10 cellular contexts compared by ENCODE assay signal in genomic region chr4:113435893-113436292, GRCh38.
DNase-seq lines count a peak whose midpoint lies in the region; ATAC-seq and TF ChIP-seq lines count a peak whose summit lies in the region.
"Had no signal": no experiment of that assay in that cellular context is flagged by ENCODE, and none has a peak within 500 bp of the region (broad histone marks: within the 10 kb centered on the region; RNA-seq: fewer than 3 reads in every experiment).

No MANE protein-coding gene starts in this region.

- H2BK120ac ChIP-seq in mesenchymal stem cell (ENCODE audit: low read depth, low read length), result no peak overlapping the region

- H3K4me3 ChIP-seq in AG10803 (ENCODE audit: low read length) (no peak overlapping the region), mesenchymal stem cell (ENCODE audit: insufficient read depth in 1 of 2, low read depth in 1 of 2, low read length in 2 of 2) (peak overlapping the region in 1 of 2 experiments; percentile 38)

- H3K9me3 ChIP-seq in mesenchymal stem cell (ENCODE audit: control insufficient read depth, low read length), result peaks cover 5% of the 10 kb centered on the region

- no peak overlapping the region for H3K14ac ChIP-seq in mesenchymal stem cell (ENCODE audit: low read length in 2 of 2)

- no peak overlapping the region for H2BK5ac ChIP-seq in mesenchymal stem cell (ENCODE audit: low read depth, low read length, poor library complexity, severe bottlenecking)

- H3K4me1 ChIP-seq in mesenchymal stem cell (ENCODE audit: control insufficient read depth, insufficient read depth, low read depth, low read length), result no peaks in the 10 kb centered on the region

- H3K27ac ChIP-seq in mesenchymal stem cell (ENCODE audit: low read length, poor library complexity, severe bottlenecking), result peak overlapping the region; percentile 64

- H3K9ac ChIP-seq in mesenchymal stem cell (ENCODE audit: low read length), result peak overlapping the region; percentile 82

- no peak overlapping the region for H2AK5ac ChIP-seq in mesenchymal stem cell (ENCODE audit: low read length, severe bottlenecking)

- H3K4me2 ChIP-seq in mesenchymal stem cell (ENCODE audit: low read length, poor library complexity, severe bottlenecking), result no peak overlapping the region

- no peak overlapping the region for H4K8ac ChIP-seq in mesenchymal stem cell (ENCODE audit: low read length)

- H3K79me1 ChIP-seq in mesenchymal stem cell (replicated peaks; ENCODE audit: low read length, poor library complexity, severe bottlenecking), result no peaks in the 10 kb centered on the region

- no peak for TF ChIP-seq CTCF in AG10803 (conservative IDR thresholded peaks at IDR 0.05; ENCODE audit: low read length)
- TF ChIP-seq CTCF in HFFc6 (IDR thresholded peaks at IDR 0.05), result no peak

- peak overlapping the region in 1 of 2 experiments; percentile 20 for H3K4ac ChIP-seq in mesenchymal stem cell (ENCODE audit: low read depth in 1 of 2, low read length in 2 of 2)

- DNase-seq in AG10803 (ENCODE audit: low read depth) (peak; percentile 90), HFFc6 (peak; percentile 67), mesenchymal stem cell (peak; percentile 87), NCI-H82 (lab: John Stamatoyannopoulos, UW) (no peak), NCI-H510A (lab: John Stamatoyannopoulos, UW) (no peak)
- DNase-seq in central memory CD4-positive, alpha-beta T cell, result peak; percentile 2
- DNase-seq in activated T-cell treated with anti-CD3 and anti-CD28 coated beads, Interleukin-2, amount 50 U/mL, for 72 hours, result no peak
- DNase-seq: activated B cell treated with CpG ODN at 0.5 μM for 24 hours; naive thymus-derived CD8-positive, alpha-beta T cell had no signal

- H3K27me3 Mint-ChIP-seq in HFFc6 (ENCODE audit: insufficient read depth), result no peaks in the 10 kb centered on the region; the same call in 1 of the 2 replicates
- peaks cover 19% of the 10 kb centered on the region for H3K27me3 Mint-ChIP-seq in activated T-cell treated with anti-CD3 and anti-CD28 coated beads, Interleukin-2, amount 50 U/mL, for 72 hours (ENCODE audit: low read depth)

- no peaks in the 10 kb centered on the region for H3K36me3 ChIP-seq in mesenchymal stem cell (ENCODE audit: control insufficient read depth in 1 of 2, insufficient read depth in 2 of 2, low read depth in 1 of 2, low read length in 2 of 2)

- ATAC-seq in GM21576 (IDR thresholded peaks at IDR 0.05; ENCODE audit: unreplicated experiment), result no peak
- no peak for ATAC-seq in activated T-cell treated with anti-CD3 and anti-CD28 coated beads, Interleukin-2, amount 50 U/mL, for 72 hours (replicated peaks in 1 of 2)
- ATAC-seq: naive thymus-derived CD8-positive, alpha-beta T cell had no signal

- H3K18ac ChIP-seq in mesenchymal stem cell (ENCODE audit: low read depth in 1 of 2, low read length in 2 of 2), result no peak overlapping the region

- H4K91ac ChIP-seq in mesenchymal stem cell (ENCODE audit: low read length), result no peak overlapping the region

- no peaks in the 10 kb centered on the region; the same call in 1 of the 2 replicates for H3K36me3 Mint-ChIP-seq in HFFc6 (ENCODE audit: low read depth)
- peaks cover 0 to 5% of the 10 kb centered on the region in 2 donors for H3K36me3 Mint-ChIP-seq in activated T-cell treated with anti-CD3 and anti-CD28 coated beads, Interleukin-2, amount 50 U/mL, for 72 hours (ENCODE audit: insufficient read depth in 2 of 2)
- H3K36me3 Mint-ChIP-seq: naive thymus-derived CD8-positive, alpha-beta T cell had no signal

- 5% methylated on average over 6 of the region's 7 CpGs for WGBS in mesenchymal stem cell

- peak overlapping the region; percentile 82 for H3K27ac Mint-ChIP-seq in HFFc6
- no peak overlapping the region for H3K27ac Mint-ChIP-seq in activated T-cell treated with anti-CD3 and anti-CD28 coated beads, Interleukin-2, amount 50 U/mL, for 72 hours
- H3K27ac Mint-ChIP-seq: activated B cell treated with CpG ODN at 0.5 μM for 24 hours; naive thymus-derived CD8-positive, alpha-beta T cell had no signal

- peaks cover 53% of the 10 kb centered on the region for H3K4me1 Mint-ChIP-seq in HFFc6 (ENCODE audit: low read depth)
- H3K4me1 Mint-ChIP-seq in activated T-cell treated with anti-CD3 and anti-CD28 coated beads, Interleukin-2, amount 50 U/mL, for 72 hours (ENCODE audit: low read depth), result peaks cover 15% of the 10 kb centered on the region
- H3K4me1 Mint-ChIP-seq: activated B cell treated with CpG ODN at 0.5 μM for 24 hours had no signal

- H2BK15ac ChIP-seq in mesenchymal stem cell (ENCODE audit: low read depth, poor library complexity, severe bottlenecking), result no peak overlapping the region

- H3K4me3 Mint-ChIP-seq in HFFc6, result peak overlapping the region; percentile 64
- no peak overlapping the region for H3K4me3 Mint-ChIP-seq in activated T-cell treated with anti-CD3 and anti-CD28 coated beads, Interleukin-2, amount 50 U/mL, for 72 hours
- H3K4me3 Mint-ChIP-seq: activated B cell treated with CpG ODN at 0.5 μM for 24 hours; naive thymus-derived CD8-positive, alpha-beta T cell had no signal

- H3K27me3 ChIP-seq in mesenchymal stem cell (ENCODE audit: control insufficient read depth in 1 of 2, insufficient read depth in 1 of 2, low read length in 2 of 2), result no peaks in the 10 kb centered on the region

- no peak overlapping the region for H2BK12ac ChIP-seq in mesenchymal stem cell (ENCODE audit: low read length in 2 of 2)

- H3K9me3 Mint-ChIP-seq in HFFc6, result no peaks in the 10 kb centered on the region
- peaks cover 0 to 2% of the 10 kb centered on the region in 2 donors for H3K9me3 Mint-ChIP-seq in activated T-cell treated with anti-CD3 and anti-CD28 coated beads, Interleukin-2, amount 50 U/mL, for 72 hours
- H3K9me3 Mint-ChIP-seq: activated B cell treated with CpG ODN at 0.5 μM for 24 hours had no signal

- H2AFZ ChIP-seq in mesenchymal stem cell (ENCODE audit: low read depth, low read length), result no peak overlapping the region

- H3K23ac ChIP-seq in mesenchymal stem cell (ENCODE audit: low read length in 2 of 2), result no peak overlapping the region

Comparison
In these comparisons a context has a peak if more than half of its experiments do, and no peak if none do; other contexts are left out.
1. DNase-seq: peak in AG10803 (single experiment), HFFc6 (single experiment), central memory CD4-positive, alpha-beta T cell (single experiment) and mesenchymal stem cell (single experiment); none in NCI-H82 (single experiment), NCI-H510A (single experiment) and activated T-cell treated with anti-CD3 and anti-CD28 coated beads, Interleukin-2, amount 50 U/mL, for 72 hours (0 of 2).